ENCODE assay signal across 8 cellular contexts in the genomic region with DNA sequence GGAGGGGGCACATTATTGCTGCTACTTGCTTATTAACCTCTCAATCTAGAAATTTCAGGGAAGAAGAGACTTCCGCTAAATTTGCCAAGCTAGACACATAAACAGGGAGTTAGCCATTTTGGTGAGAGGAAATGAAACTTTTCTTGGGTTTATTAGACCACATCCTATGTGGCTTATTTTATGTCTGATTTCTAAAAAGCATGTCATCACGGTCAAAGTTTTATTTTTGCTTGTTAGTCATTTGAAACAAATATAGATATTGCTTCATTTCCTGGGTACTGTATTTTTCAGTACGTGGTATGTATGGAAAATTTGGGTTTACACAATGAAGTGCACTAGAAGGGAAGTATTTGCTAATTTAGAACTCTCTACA.
DNase-seq lines count a peak whose midpoint lies in the region; ATAC-seq and TF ChIP-seq lines count a peak whose summit lies in the region.
"Had no signal": no experiment of that assay in that cellular context is flagged by ENCODE, and none has a peak within 500 bp of the region (broad histone marks: within the 10 kb centered on the region; RNA-seq: fewer than 3 reads in every experiment).

No MANE protein-coding gene starts in this region.

- peak overlapping the region; percentile 68 for H3K27ac ChIP-seq in mammary epithelial cell (ENCODE audit: insufficient read depth, low read depth, low read length)
- H3K27ac ChIP-seq in psoas muscle = no peak overlapping the region
- H3K27ac ChIP-seq: foreskin keratinocyte had no signal

- dilution Hi-C loops in mammary epithelial cell (cut with HindIII; ENCODE audit: low sequenced_read_pairs) = no loop called here

- BruUV-seq in mammary epithelial cell (replicated peaks; lab: Mats Ljungman, UMichigan) = no TSS peak

- H3K4me3 ChIP-seq in mammary epithelial cell (replicated peaks in 1 of 3; ENCODE audit: insufficient read depth in 1 of 3, low read depth in 2 of 3, low read length in 3 of 3) (no peak overlapping the region), psoas muscle (no peak overlapping the region)

- H3K36me3 Mint-ChIP-seq in stimulated activated memory B cell treated with anti-CD40 and anti-IgM and Interleukin-4, amounts not matched to agents 10 μg/mL and 1 μg/mL and 100 μg/mL, for 72 hours = no peaks in the 10 kb centered on the region

- H3K4me1 ChIP-seq in mammary epithelial cell (ENCODE audit: insufficient read depth, low read length) (peaks cover 25% of the 10 kb centered on the region), psoas muscle (no peaks in the 10 kb centered on the region)

- H3K4me1 Mint-ChIP-seq in stimulated activated memory B cell treated with anti-CD40 and anti-IgM and Interleukin-4, amounts not matched to agents 10 μg/mL and 1 μg/mL and 100 μg/mL, for 72 hours = peaks cover 14% of the 10 kb centered on the region

- peaks cover 20% of the 10 kb centered on the region for H3K79me2 ChIP-seq in mammary epithelial cell (ENCODE audit: insufficient read depth, low read length)

- H4K20me1 ChIP-seq in mammary epithelial cell (ENCODE audit: insufficient read depth, low read length) = no peaks in the 10 kb centered on the region

- no peak overlapping the region for H3K27ac Mint-ChIP-seq in stimulated activated memory B cell treated with anti-CD40 and anti-IgM and Interleukin-4, amounts not matched to agents 10 μg/mL and 1 μg/mL and 100 μg/mL, for 72 hours

- TF ChIP-seq CTCF in mammary epithelial cell (conservative IDR thresholded peaks at IDR 0.05 in 1 of 2, IDR thresholded peaks at IDR 0.05 in 1 of 2; ENCODE audit: extremely low read depth in 1 of 2, insufficient read depth in 1 of 2, low read depth in 1 of 2, low read length in 2 of 2) = no peak
- TF ChIP-seq CTCF in psoas muscle (IDR thresholded peaks at IDR 0.05) = no peak

- H3K9me3 Mint-ChIP-seq in stimulated activated memory B cell treated with anti-CD40 and anti-IgM and Interleukin-4, amounts not matched to agents 10 μg/mL and 1 μg/mL and 100 μg/mL, for 72 hours = peaks cover 13% of the 10 kb centered on the region

- H2AFZ ChIP-seq in mammary epithelial cell (ENCODE audit: low read depth, low read length) = no peak overlapping the region

- H3K27me3 Mint-ChIP-seq in stimulated activated memory B cell treated with anti-CD40 and anti-IgM and Interleukin-4, amounts not matched to agents 10 μg/mL and 1 μg/mL and 100 μg/mL, for 72 hours = peaks cover 11% of the 10 kb centered on the region

- CTCF ChIA-PET in mammary epithelial cell (lab: Charles Lee; ENCODE audit: low non-redundant PET) = no interaction called here

- intact Hi-C loops in mammary epithelial cell (cut with micrococcal nuclease) = no loop called here
- intact Hi-C loops in psoas muscle (cut with DNase I) = no loop called here

- peak; percentile 60 for DNase-seq in mammary epithelial cell
- no peak for DNase-seq in psoas muscle
- no peak for DNase-seq in activated CD4-positive, alpha-beta T cell treated with anti-CD3 and anti-CD28 coated beads for 4 hours
- no peak for DNase-seq in NCI-H1417 (lab: John Stamatoyannopoulos, UW)

- H3K36me3 ChIP-seq in mammary epithelial cell (ENCODE audit: insufficient read depth, low read length) (peaks cover 3% of the 10 kb centered on the region), psoas muscle (ENCODE audit: insufficient read depth in 1 of 2, low read depth in 1 of 2) (no peaks in the 10 kb centered on the region)

- no peak overlapping the region for H3K4me3 Mint-ChIP-seq in stimulated activated memory B cell treated with anti-CD40 and anti-IgM and Interleukin-4, amounts not matched to agents 10 μg/mL and 1 μg/mL and 100 μg/mL, for 72 hours

- no peak overlapping the region for H3K9ac ChIP-seq in mammary epithelial cell (ENCODE audit: insufficient read depth, low read length)

- no peaks in the 10 kb centered on the region for H3K9me3 ChIP-seq in mammary epithelial cell (replicated peaks; ENCODE audit: insufficient read depth, low read length)
- H3K9me3 ChIP-seq in psoas muscle = no peaks in the 10 kb centered on the region

- peak; percentile 77 for ATAC-seq in GM19452 (IDR thresholded peaks at IDR 0.05; ENCODE audit: unreplicated experiment)
- ATAC-seq in HG03571 (IDR thresholded peaks at IDR 0.05; ENCODE audit: unreplicated experiment) = peak; percentile 70
- peak; percentile 64 for ATAC-seq in stimulated activated memory B cell treated with anti-CD40 and anti-IgM and Interleukin-4, amounts not matched to agents 10 μg/mL and 1 μg/mL and 100 μg/mL, for 72 hours
- ATAC-seq in psoas muscle = no peak

- 33% methylated on average over 3 of the region's 3 CpGs for WGBS in mammary epithelial cell (ENCODE audit: low coverage, missing lambda C conversion rate)
- WGBS in psoas muscle, 3 donors = 81 to 82% (median 82%) methylated on average over 3 of the region's 3 CpGs

- no peaks in the 10 kb centered on the region for H3K27me3 ChIP-seq in mammary epithelial cell (ENCODE audit: insufficient read depth, low read length)
- no peaks in the 10 kb centered on the region for H3K27me3 ChIP-seq in psoas muscle (ENCODE audit: insufficient read depth in 3 of 3, low read length in 2 of 3)
- H3K27me3 ChIP-seq: foreskin keratinocyte had no signal

- in situ Hi-C loops in mammary epithelial cell (cut with MboI; ENCODE audit: low sequenced_read_pairs in 2 of 2) = no loop called here

- peak overlapping the region; percentile 61 for H3K4me2 ChIP-seq in mammary epithelial cell (ENCODE audit: insufficient read depth, low read depth, low read length)

Comparison
In these comparisons a context has a peak if more than half of its experiments do, and no peak if none do; other contexts are left out.
1. ATAC-seq: peak in GM19452 (single experiment), HG03571 (single experiment) and stimulated activated memory B cell treated with anti-CD40 and anti-IgM and Interleukin-4, amounts not matched to agents 10 μg/mL and 1 μg/mL and 100 μg/mL, for 72 hours (single experiment); none in psoas muscle (0 of 4).